7 cellular contexts compared by ENCODE assay signal in genomic region chr21:35678393-35678792, GRCh38.
"Had no signal": no experiment of that assay in that cellular context is flagged by ENCODE, and none has a peak within 500 bp of the region (broad histone marks: within the 10 kb centered on the region; RNA-seq: fewer than 3 reads in every experiment).

No MANE protein-coding gene starts in this region.

- ATAC-seq: GM23338, HCT116 had no signal

- DNase-seq: H7, Kasumi-1, KG1 had no signal

- H3K9me3 ChIP-seq: HAP-1 had no signal

- H2AFZ ChIP-seq: GM23338 had no signal

- H3K4me1 ChIP-seq: HAP-1 had no signal

- H3K36me3 ChIP-seq: HAP-1 had no signal

- H3K4me2 ChIP-seq: GM23338 had no signal

- H3K27ac ChIP-seq: HL-60 had no signal

- H3K4me3 ChIP-seq: GM23338, HAP-1 had no signal
